Comparison of ENCODE assay signal across 18 cellular contexts in genomic region chr4:14264437-14264836, GRCh38.
DNase-seq lines count a peak whose midpoint lies in the region; ATAC-seq and TF ChIP-seq lines count a peak whose summit lies in the region.
"Had no signal": no experiment of that assay in that cellular context is flagged by ENCODE, and none has a peak within 500 bp of the region (broad histone marks: within the 10 kb centered on the region; RNA-seq: fewer than 3 reads in every experiment).

No MANE protein-coding gene starts in this region.

- no peak overlapping the region for H3K27ac Mint-ChIP-seq in activated naive CD4-positive, alpha-beta T cell treated with anti-CD3 and anti-CD28 coated beads, Interleukin-2, amount 50 U/mL, for 72 hours
- H3K27ac Mint-ChIP-seq: CD4-positive, CD25-positive, alpha-beta regulatory T cell; nephron progenitor cell; stimulated activated naive CD8-positive, alpha-beta T cell treated with anti-CD3 and anti-CD28 coated beads, Interleukin-15, Interleukin-2, amounts not matched to agents 100 ng/mL and 50 ng/mL, for 24 hours had no signal

- no peak overlapping the region for H3K4me3 ChIP-seq in body of pancreas
- H3K4me3 ChIP-seq: psoas muscle, upper lobe of right lung had no signal

- TF ChIP-seq CTCF in body of pancreas (IDR thresholded peaks at IDR 0.05) = no peak
- TF ChIP-seq CTCF in omental fat pad (IDR thresholded peaks at IDR 0.05) = no peak

- no peak for TF ChIP-seq POLR2A in body of pancreas (IDR thresholded peaks at IDR 0.05)

- H3K27ac ChIP-seq in body of pancreas = no peak overlapping the region
- H3K27ac ChIP-seq: psoas muscle, upper lobe of right lung had no signal

- intact Hi-C loops in body of pancreas (cut with DNase I) = no loop called here

- no peaks in the 10 kb centered on the region for H3K9me3 ChIP-seq in body of pancreas
- H3K9me3 ChIP-seq: psoas muscle, upper lobe of right lung had no signal

- no peaks in the 10 kb centered on the region for H3K36me3 Mint-ChIP-seq in activated naive CD4-positive, alpha-beta T cell treated with anti-CD3 and anti-CD28 coated beads, Interleukin-2, amount 50 U/mL, for 72 hours
- H3K36me3 Mint-ChIP-seq: CD4-positive, CD25-positive, alpha-beta regulatory T cell had no signal

- H3K4me1 ChIP-seq in body of pancreas = no peaks in the 10 kb centered on the region
- H3K4me1 ChIP-seq: psoas muscle, upper lobe of right lung had no signal

- WGBS in body of pancreas, 2 donors = 52 to 58% methylated on average over 4 of the region's 4 CpGs

- peak; percentile 2 for DNase-seq in NOMO-1 treated with DMSO at 0.1 percent for 48 hours (lab: John Stamatoyannopoulos, UW; ENCODE audit: unreplicated experiment)
- DNase-seq in NOMO-1 (lab: John Stamatoyannopoulos, UW; ENCODE audit: unreplicated experiment in 2 of 2) = no peak
- DNase-seq in NCI-H69 (lab: John Stamatoyannopoulos, UW) = peak; percentile 26
- DNase-seq in activated naive CD4-positive, alpha-beta T cell treated with anti-CD3 and anti-CD28 coated beads, Interleukin-2, amount 50 U/mL, for 72 hours (ENCODE audit: low spot score in 2 of 2) = no peak
- DNase-seq in A172 (ENCODE audit: low spot score) = no peak
- no peak for DNase-seq in body of pancreas
- DNase-seq in omental fat pad (ENCODE audit: low spot score) = no peak
- DNase-seq: activated CD4-positive, alpha-beta T cell treated with anti-CD3 and anti-CD28 coated beads for 1 hour; CD4-positive, CD25-positive, alpha-beta regulatory T cell; glutamatergic neuron; HCEC 1CT; islet precursor cell; NCI-H1092 treated with DMSO at 0.1 percent for 48 hours; nephron progenitor cell; psoas muscle; upper lobe of right lung had no signal

- ATAC-seq in esophagus mucosa (peak; percentile 67), body of pancreas (no peak), omental fat pad (ENCODE audit: low FRiP score) (no peak)
- no peak for ATAC-seq in activated naive CD4-positive, alpha-beta T cell treated with anti-CD3 and anti-CD28 coated beads, Interleukin-2, amount 50 U/mL, for 72 hours
- ATAC-seq: psoas muscle, upper lobe of right lung had no signal

- H3K9me3 Mint-ChIP-seq in activated naive CD4-positive, alpha-beta T cell treated with anti-CD3 and anti-CD28 coated beads, Interleukin-2, amount 50 U/mL, for 72 hours = peaks cover 0 to 9% of the 10 kb centered on the region in 2 donors
- H3K9me3 Mint-ChIP-seq: nephron progenitor cell; stimulated activated naive CD8-positive, alpha-beta T cell treated with anti-CD3 and anti-CD28 coated beads, Interleukin-15, Interleukin-2, amounts not matched to agents 100 ng/mL and 50 ng/mL, for 24 hours had no signal

- H3K27me3 ChIP-seq in body of pancreas = no peaks in the 10 kb centered on the region
- H3K27me3 ChIP-seq: upper lobe of right lung had no signal

- H3K36me3 ChIP-seq in body of pancreas (replicated peaks in 1 of 2; ENCODE audit: insufficient read depth in 1 of 2, low read depth in 2 of 2) = no peaks in the 10 kb centered on the region
- H3K36me3 ChIP-seq: upper lobe of right lung had no signal

Comparison
In these comparisons a context has a peak if more than half of its experiments do, and no peak if none do; other contexts are left out.
1. DNase-seq: peak in NOMO-1 treated with DMSO at 0.1 percent for 48 hours (single experiment) and NCI-H69 (single experiment); none in NOMO-1 (0 of 2), activated naive CD4-positive, alpha-beta T cell treated with anti-CD3 and anti-CD28 coated beads, Interleukin-2, amount 50 U/mL, for 72 hours (0 of 2), A172 (single experiment), body of pancreas (0 of 4) and omental fat pad (single experiment).